Comparison of ENCODE assay signal across 25 cellular contexts in the genomic region with DNA sequence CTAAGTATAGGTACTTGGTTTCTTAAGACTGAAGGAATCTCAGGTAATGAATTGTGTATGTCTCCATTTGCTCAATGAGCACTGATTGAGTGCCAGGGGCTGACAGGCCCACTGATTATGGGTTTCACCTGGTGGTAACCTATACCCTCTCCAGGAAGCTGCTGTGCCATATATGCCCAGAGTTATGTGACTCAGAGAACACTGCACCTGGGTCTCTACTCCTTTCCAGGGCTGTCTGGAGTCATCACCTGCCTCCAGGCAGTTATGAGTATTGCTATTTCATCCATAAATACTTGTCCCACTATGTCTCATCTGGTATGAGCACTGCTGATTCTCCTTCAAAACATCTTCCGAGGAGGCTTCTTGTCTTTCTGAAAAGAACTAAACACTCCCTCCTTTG.
"Had no signal": no experiment of that assay in that cellular context is flagged by ENCODE, and none has a peak within 500 bp of the region (broad histone marks: within the 10 kb centered on the region; RNA-seq: fewer than 3 reads in every experiment).

No MANE protein-coding gene starts in this region.

- DNase-seq: dorsolateral prefrontal cortex; effector CD4-positive, alpha-beta T cell; esophagus squamous epithelium; kidney; mesendoderm; midbrain; naive thymus-derived CD4-positive, alpha-beta T cell; stimulated activated CD4-positive, alpha-beta T cell treated with anti-CD3 and anti-CD28 coated beads, Interleukin-12 subunit alpha, Interleukin-12 subunit beta, amount 100 ng/mL, for 4 hours; stimulated activated CD4-positive, alpha-beta T cell treated with anti-CD3 and anti-CD28 coated beads, Interleukin-1b, Interleukin-23, amount 100 ng/mL, for 48 hours; stimulated activated CD4-positive, alpha-beta T cell treated with anti-CD3 and anti-CD28 coated beads, Interleukin-4, amount 100 ng/mL, for 1 hour; stimulated activated CD8-positive, alpha-beta memory T cell treated with anti-CD3 and anti-CD28 coated beads, Interleukin-4, amount 100 ng/mL, for 48 hours; stimulated activated naive CD4-positive, alpha-beta T cell; stimulated activated naive CD8-positive, alpha-beta T cell treated with anti-CD3 and anti-CD28 coated beads, Interleukin-15, amount 100 ng/mL, for 72 hours; transverse colon; upper lobe of right lung; uterus had no signal

- H2AFZ ChIP-seq: neural progenitor cell, parathyroid adenoma had no signal

- H3K9ac ChIP-seq: neural progenitor cell, parathyroid adenoma had no signal

- H3K79me2 ChIP-seq: parathyroid adenoma had no signal

- H3K9me3 ChIP-seq: esophagus squamous epithelium, suprapubic skin, transverse colon, upper lobe of right lung, uterus had no signal

- FAIRE-seq: colon, frontal cortex, kidney had no signal

- H3K27ac ChIP-seq: dorsolateral prefrontal cortex, esophagus squamous epithelium, neural progenitor cell, parathyroid adenoma, right atrium auricular region, suprapubic skin, transverse colon, upper lobe of right lung, uterus had no signal

- H3K36me3 ChIP-seq: esophagus squamous epithelium, neural progenitor cell, right atrium auricular region, suprapubic skin, transverse colon, upper lobe of right lung, uterus had no signal

- H3K4me2 ChIP-seq: neural progenitor cell, smooth muscle cell had no signal

- H3K4me1 ChIP-seq: esophagus squamous epithelium, parathyroid adenoma, right atrium auricular region, suprapubic skin, transverse colon, upper lobe of right lung, uterus had no signal

- H3K27me3 ChIP-seq: neural progenitor cell, right atrium auricular region, suprapubic skin, transverse colon, upper lobe of right lung, uterus had no signal

- H3K4me3 ChIP-seq: dorsolateral prefrontal cortex, esophagus squamous epithelium, neural progenitor cell, right atrium auricular region, smooth muscle cell, suprapubic skin, transverse colon, upper lobe of right lung, uterus had no signal

- ATAC-seq: left lobe of liver; naive thymus-derived CD4-positive, alpha-beta T cell; sciatic nerve; stimulated activated naive CD8-positive, alpha-beta T cell treated with anti-CD3 and anti-CD28 coated beads, Interleukin-15, amount 100 ng/mL, for 72 hours; upper lobe of right lung had no signal
